Comparison of ENCODE assay signal across 21 cellular contexts in genomic region chr4:125445525-125445924, GRCh38.
DNase-seq lines count a peak whose midpoint lies in the region; ATAC-seq and TF ChIP-seq lines count a peak whose summit lies in the region.
"Had no signal": no experiment of that assay in that cellular context is flagged by ENCODE, and none has a peak within 500 bp of the region (broad histone marks: within the 10 kb centered on the region; RNA-seq: fewer than 3 reads in every experiment).

No MANE protein-coding gene starts in this region.

- DNase-seq in SK-N-MC (ENCODE audit: low read depth, low spot score) (no peak), nephron progenitor cell (no peak), GM03348 (ENCODE audit: low spot score) (no peak), adrenal gland (no peak)
- no peak for DNase-seq in naive thymus-derived CD4-positive, alpha-beta T cell
- DNase-seq: AML-193; Caco-2; Calu3; CD4-positive, alpha-beta T cell; CD8-positive, alpha-beta T cell; DMS79 treated with DMSO at 0.1 percent for 48 hours; GF-D8 had no signal

- H3K4me1 Mint-ChIP-seq in nephron progenitor cell = no peaks in the 10 kb centered on the region
- no peaks in the 10 kb centered on the region for H3K4me1 Mint-ChIP-seq in naive thymus-derived CD4-positive, alpha-beta T cell
- H3K4me1 Mint-ChIP-seq: B cell had no signal

- 76 to 89% (median 81%) methylated on average over 1 of the region's 1 CpG for WGBS in adrenal gland, 4 donors

- H3K4me3 ChIP-seq in SK-N-MC = no peak overlapping the region
- no peak overlapping the region for H3K4me3 ChIP-seq in muscle layer of colon (ENCODE audit: low read depth in 1 of 2, low read length in 2 of 2)
- H3K4me3 ChIP-seq in rectal smooth muscle tissue (ENCODE audit: low read length) = no peak overlapping the region
- no peak overlapping the region for H3K4me3 ChIP-seq in naive thymus-derived CD4-positive, alpha-beta T cell (ENCODE audit: low read length)
- H3K4me3 ChIP-seq in adrenal gland = no peak overlapping the region
- H3K4me3 ChIP-seq: A549; BLaER1 treated with 17β-estradiol and CSF1 and Interleukin-3, amounts not matched to agents 10 nM and 100 nM; GM12878 had no signal

- H3K9ac ChIP-seq in SK-N-MC (ENCODE audit: insufficient read length) (no peak overlapping the region), muscle layer of colon (ENCODE audit: low read length) (no peak overlapping the region), rectal smooth muscle tissue (ENCODE audit: low read length) (no peak overlapping the region)
- H3K9ac ChIP-seq: BLaER1 treated with 17β-estradiol and CSF1 and Interleukin-3, amounts not matched to agents 10 nM and 100 nM had no signal

- no peaks in the 10 kb centered on the region for H3K9me3 Mint-ChIP-seq in nephron progenitor cell
- peaks cover 0 to 9% (median 0%) of the 10 kb centered on the region in 11 donors for H3K9me3 Mint-ChIP-seq in naive thymus-derived CD4-positive, alpha-beta T cell
- H3K9me3 Mint-ChIP-seq: CD4-positive, alpha-beta T cell; CD8-positive, alpha-beta T cell had no signal

- no peak for TF ChIP-seq POLR2A in adrenal gland (IDR thresholded peaks at IDR 0.05)

- H3K36me3 Mint-ChIP-seq in nephron progenitor cell (ENCODE audit: low read depth) = no peaks in the 10 kb centered on the region
- H3K36me3 Mint-ChIP-seq in naive thymus-derived CD4-positive, alpha-beta T cell = no peaks in the 10 kb centered on the region
- H3K36me3 Mint-ChIP-seq: CD8-positive, alpha-beta T cell had no signal

- POLR2A ChIA-PET in naive thymus-derived CD4-positive, alpha-beta T cell (lab: Charles Lee) = no interaction called here

- CTCF ChIA-PET in naive thymus-derived CD4-positive, alpha-beta T cell (lab: Charles Lee) = no interaction called here

- intact Hi-C loops in naive thymus-derived CD4-positive, alpha-beta T cell (cut with micrococcal nuclease) = no loop called here
- intact Hi-C loops in adrenal gland (cut with DNase I) = no loop called here

- H3K9me3 ChIP-seq in SK-N-MC (ENCODE audit: low read depth, low read length) (no peaks in the 10 kb centered on the region), muscle layer of colon (ENCODE audit: low read length) (no peaks in the 10 kb centered on the region), adrenal gland (replicated peaks in 1 of 3) (no peaks in the 10 kb centered on the region)
- H3K9me3 ChIP-seq in naive thymus-derived CD4-positive, alpha-beta T cell (ENCODE audit: control insufficient read depth in 2 of 3, low read length in 3 of 3) = no peaks in the 10 kb centered on the region
- H3K9me3 ChIP-seq: A549; BLaER1 treated with 17β-estradiol and CSF1 and Interleukin-3, amounts not matched to agents 10 nM and 100 nM; Caco-2 had no signal

- peak overlapping the region; percentile 2 for H3K27ac Mint-ChIP-seq in nephron progenitor cell
- H3K27ac Mint-ChIP-seq in naive thymus-derived CD4-positive, alpha-beta T cell = no peak overlapping the region
- H3K27ac Mint-ChIP-seq: B cell; CD4-positive, alpha-beta T cell; CD8-positive, alpha-beta T cell had no signal

- H3K4me3 Mint-ChIP-seq in nephron progenitor cell = no peak overlapping the region
- H3K4me3 Mint-ChIP-seq in naive thymus-derived CD4-positive, alpha-beta T cell = no peak overlapping the region
- H3K4me3 Mint-ChIP-seq: B cell; CD4-positive, alpha-beta T cell; CD8-positive, alpha-beta T cell had no signal

- H3K4me1 ChIP-seq in muscle layer of colon (ENCODE audit: insufficient read depth, low read length) = peaks cover 25% of the 10 kb centered on the region
- peaks cover 6% of the 10 kb centered on the region for H3K4me1 ChIP-seq in rectal smooth muscle tissue (ENCODE audit: control insufficient read depth, insufficient read depth, low read length)
- no peaks in the 10 kb centered on the region for H3K4me1 ChIP-seq in naive thymus-derived CD4-positive, alpha-beta T cell (ENCODE audit: control insufficient read depth in 2 of 2, insufficient read depth in 2 of 2, low read length in 2 of 2)
- no peaks in the 10 kb centered on the region for H3K4me1 ChIP-seq in adrenal gland (replicated peaks in 1 of 2)
- H3K4me1 ChIP-seq: A549; BLaER1 treated with 17β-estradiol and CSF1 and Interleukin-3, amounts not matched to agents 10 nM and 100 nM; Caco-2 had no signal

- H3K36me3 ChIP-seq in SK-N-MC (ENCODE audit: insufficient read depth, low read length) (peaks cover 89% of the 10 kb centered on the region), muscle layer of colon (ENCODE audit: insufficient read depth, low read length) (peaks cover 20% of the 10 kb centered on the region), rectal smooth muscle tissue (ENCODE audit: control insufficient read depth, insufficient read depth, low read length) (no peaks in the 10 kb centered on the region), adrenal gland (replicated peaks in 1 of 2) (no peaks in the 10 kb centered on the region)
- no peaks in the 10 kb centered on the region for H3K36me3 ChIP-seq in naive thymus-derived CD4-positive, alpha-beta T cell (ENCODE audit: control insufficient read depth in 2 of 3, insufficient read depth in 3 of 3, low read length in 3 of 3)
- H3K36me3 ChIP-seq: BLaER1 treated with 17β-estradiol and CSF1 and Interleukin-3, amounts not matched to agents 10 nM and 100 nM had no signal

- no peaks in the 10 kb centered on the region for H3K27me3 Mint-ChIP-seq in nephron progenitor cell (ENCODE audit: low read depth, poor library complexity)
- no peaks in the 10 kb centered on the region for H3K27me3 Mint-ChIP-seq in naive thymus-derived CD4-positive, alpha-beta T cell
- H3K27me3 Mint-ChIP-seq: B cell; CD4-positive, alpha-beta T cell had no signal

- TF ChIP-seq CTCF in nephron progenitor cell (IDR thresholded peaks at IDR 0.05) = no peak
- no peak for TF ChIP-seq CTCF in adrenal gland (IDR thresholded peaks at IDR 0.05)

- ATAC-seq in naive thymus-derived CD4-positive, alpha-beta T cell = no peak
- ATAC-seq in GM21825 (IDR thresholded peaks at IDR 0.05; ENCODE audit: unreplicated experiment) = no peak
- ATAC-seq: A549; CD8-positive, alpha-beta T cell; GM12878 had no signal

- H3K27me3 ChIP-seq in muscle layer of colon (ENCODE audit: control insufficient read depth in 1 of 2, insufficient read depth in 2 of 2, low read length in 2 of 2) = no peaks in the 10 kb centered on the region
- no peaks in the 10 kb centered on the region for H3K27me3 ChIP-seq in rectal smooth muscle tissue (ENCODE audit: control insufficient read depth, insufficient read depth, low read length)
- H3K27me3 ChIP-seq in naive thymus-derived CD4-positive, alpha-beta T cell (ENCODE audit: control insufficient read depth in 2 of 2, insufficient read depth in 2 of 2, low read length in 2 of 2) = no peaks in the 10 kb centered on the region
- H3K27me3 ChIP-seq in adrenal gland = no peaks in the 10 kb centered on the region
- H3K27me3 ChIP-seq: BLaER1 treated with 17β-estradiol and CSF1 and Interleukin-3, amounts not matched to agents 10 nM and 100 nM had no signal

- H3K27ac ChIP-seq in SK-N-MC = 0 out of 2 replicates have a peak overlapping the region, but pooled peaks have one; percentile 14
- peak overlapping the region; percentile 84 for H3K27ac ChIP-seq in muscle layer of colon (ENCODE audit: low read depth, low read length)
- H3K27ac ChIP-seq in rectal smooth muscle tissue (ENCODE audit: low read depth, low read length) = peak overlapping the region; percentile 66
- no peak overlapping the region for H3K27ac ChIP-seq in naive thymus-derived CD4-positive, alpha-beta T cell (ENCODE audit: low read depth, low read length)
- H3K27ac ChIP-seq in adrenal gland = no peak overlapping the region
- H3K27ac ChIP-seq: 22Rv1; A549; BLaER1 treated with 17β-estradiol and CSF1 and Interleukin-3, amounts not matched to agents 10 nM and 100 nM; C4-2B had no signal

Comparison
In these comparisons a context has a peak if more than half of its experiments do, and no peak if none do; other contexts are left out.
1. H3K27ac ChIP-seq: peak in SK-N-MC (single experiment), muscle layer of colon (single experiment) and rectal smooth muscle tissue (single experiment); none in naive thymus-derived CD4-positive, alpha-beta T cell (single experiment) and adrenal gland (0 of 5).